In genomic region chr11:65013130-65013691, GRCh38 we compare ENCODE assay signal across 8 cellular contexts. TPM values are rescaled to one million over a fixed set of nuclear protein-coding genes. Genes with fewer than 3 reads are reported as not detected.
DNase-seq lines count a peak whose midpoint lies in the region; ATAC-seq and TF ChIP-seq lines count a peak whose summit lies in the region.

No MANE protein-coding gene starts in this region.

- peaks cover 42% of the 10 kb centered on the region for H3K4me1 ChIP-seq in DOHH2 (ENCODE audit: control insufficient read depth, low read length)
- H3K4me1 ChIP-seq in OCI-LY7 (ENCODE audit: insufficient read depth, low read length, poor library complexity, severe bottlenecking) = peaks cover 26% of the 10 kb centered on the region
- H3K4me1 ChIP-seq in foreskin keratinocyte = peaks cover 3% of the 10 kb centered on the region
- H3K4me1 ChIP-seq in thoracic aorta (ENCODE audit: control insufficient read depth in 1 of 2, low read depth in 2 of 2) = peaks cover 12 to 21% of the 10 kb centered on the region in 2 donors

- peak; percentile 73 for TF ChIP-seq CTCF in DOHH2 (IDR thresholded peaks at IDR 0.05; ENCODE audit: low read depth, low read length, poor library complexity, severe bottlenecking)
- TF ChIP-seq CTCF in OCI-LY7 (conservative IDR thresholded peaks at IDR 0.05; ENCODE audit: low read length) = peak; percentile 79; the same call in 1 of the 2 replicates
- peak; percentile 91 for TF ChIP-seq CTCF in foreskin keratinocyte (conservative IDR thresholded peaks at IDR 0.05)
- TF ChIP-seq CTCF in omental fat pad (IDR thresholded peaks at IDR 0.05) = no peak
- peak; percentile 71 for TF ChIP-seq CTCF in thoracic aorta (IDR thresholded peaks at IDR 0.05)

- H3K9me2 ChIP-seq in DOHH2 (replicated peaks; ENCODE audit: control insufficient read depth, low read length) (no peaks in the 10 kb centered on the region), OCI-LY7 (ENCODE audit: insufficient read depth, low read length) (no peaks in the 10 kb centered on the region)

- H3K36me3 ChIP-seq in DOHH2 (ENCODE audit: control insufficient read depth, low read length) = peaks cover 20% of the 10 kb centered on the region
- H3K36me3 ChIP-seq in OCI-LY7 (ENCODE audit: insufficient read depth, low read length) = peaks cover 17% of the 10 kb centered on the region
- H3K36me3 ChIP-seq in thoracic aorta = no peaks in the 10 kb centered on the region

- POLR2A ChIA-PET in OCI-LY7 (lab: Charles Lee) = interaction anchor here (0.5 to 1.5 kb wide), 6 partner anchors 10 to 122 kb away, joined by 3 to 13 read pairs (median 4); partner anchors contain the start of gene PPP2R5B

- CTCF ChIA-PET in OCI-LY7 (lab: Charles Lee; ENCODE audit: unreplicated experiment) = interaction anchor here (0.6 to 1.2 kb wide), 6 partner anchors 10 to 165 kb away, joined by 3 to 4 read pairs (median 4); partner anchors contain the start of gene CDCA5

- peak overlapping the region; percentile 89 for H3K27ac ChIP-seq in DOHH2 (ENCODE audit: low read depth, low read length)
- H3K27ac ChIP-seq in OCI-LY7 (ENCODE audit: low read depth, low read length, poor library complexity, severe bottlenecking) = peak overlapping the region; percentile 92
- H3K27ac ChIP-seq in foreskin keratinocyte = no peak overlapping the region
- peak overlapping the region; percentile 95 to 100 for H3K27ac ChIP-seq in thoracic aorta

- DNase-seq in OCI-LY7 (ENCODE audit: low spot score) (no peak), activated gamma-delta T cell treated with Interleukin-2 at 50 U/mL for 16 hours (peak; percentile 89), foreskin keratinocyte (peak in 1 of 2 donors; percentile 3), omental fat pad (ENCODE audit: low spot score) (peak; percentile 87), thoracic aorta (ENCODE audit: low spot score) (peak; percentile 81)

- H4K20me1 ChIP-seq in DOHH2 (ENCODE audit: control insufficient read depth, insufficient read depth, low read depth, low read length) = no peaks in the 10 kb centered on the region
- no peaks in the 10 kb centered on the region for H4K20me1 ChIP-seq in OCI-LY7 (ENCODE audit: insufficient read depth, low read length)

- BruUV-seq in OCI-LY7 (replicated peaks; lab: Mats Ljungman, UMichigan) = TSS peak; percentile 86

- no peaks in the 10 kb centered on the region for H3K27me3 ChIP-seq in DOHH2 (ENCODE audit: control insufficient read depth, low read length)
- no peaks in the 10 kb centered on the region for H3K27me3 ChIP-seq in foreskin keratinocyte
- H3K27me3 ChIP-seq in thoracic aorta (replicated peaks; ENCODE audit: insufficient read depth) = no peaks in the 10 kb centered on the region

- intact Hi-C loops in OCI-LY7 (cut with micrococcal nuclease; ENCODE audit: unreplicated experiment) = loop anchor here (1.0 to 10.0 kb wide), 7 partner anchors 39 to 252 kb away; partner anchors contain the start of genes CAPN1, CDCA5, POLA2 and PPP2R5B

- H3K4me2 ChIP-seq in DOHH2 (ENCODE audit: low read length) = peak overlapping the region; percentile 81
- peak overlapping the region; percentile 73 for H3K4me2 ChIP-seq in OCI-LY7 (ENCODE audit: low read length)

- H3K79me2 ChIP-seq in DOHH2 (ENCODE audit: control insufficient read depth, low read length) = peaks cover 34% of the 10 kb centered on the region
- peaks cover 26% of the 10 kb centered on the region for H3K79me2 ChIP-seq in OCI-LY7 (ENCODE audit: insufficient read depth, low read depth, low read length)

- H2AFZ ChIP-seq in OCI-LY7 (ENCODE audit: low read length) = peak overlapping the region; percentile 85; the same call in 1 of the 2 replicates

- H3K9me3 ChIP-seq in DOHH2 (ENCODE audit: control insufficient read depth, insufficient read depth, low read length) (no peaks in the 10 kb centered on the region), OCI-LY7 (ENCODE audit: low read length) (no peaks in the 10 kb centered on the region), thoracic aorta (no peaks in the 10 kb centered on the region)

- H3K4me3 ChIP-seq in DOHH2 (ENCODE audit: low read length) (peak overlapping the region; percentile 83), OCI-LY7 (ENCODE audit: low read depth, low read length, poor library complexity, severe bottlenecking) (peak overlapping the region; percentile 83), thoracic aorta (peak overlapping the region; percentile 81)

- H3F3A ChIP-seq in DOHH2 (ENCODE audit: control insufficient read depth, insufficient read depth) = peaks cover 6% of the 10 kb centered on the region; the same call in 1 of the 2 replicates

- ATAC-seq in HG02678 (IDR thresholded peaks at IDR 0.05; ENCODE audit: unreplicated experiment) = peak; percentile 70
- no peak for ATAC-seq in foreskin keratinocyte
- peak; percentile 91 for ATAC-seq in omental fat pad (ENCODE audit: low FRiP score)
- ATAC-seq in thoracic aorta (ENCODE audit: insufficient number of reproducible peaks, low FRiP score, low read depth) = no peak
- no peak for ATAC-seq in GM18868 (IDR thresholded peaks at IDR 0.05; ENCODE audit: unreplicated experiment)

RNA-seq across cellular contexts. Expression of gene ARL2, which starts 0.7 kb away (rescaled TPM):
- 113 and 130 TPM in 2 replicates for total RNA-seq in OCI-LY7 (2014; rRNA removed; shearing (Covaris generic))
- total RNA-seq in OCI-LY7 (2022) (95.9 and 102 TPM in 2 replicates), foreskin keratinocyte (93.3 and 102 TPM in 2 replicates), omental fat pad (100 to 1,000 TPM in 3 of 4 donors, 10 to 100 TPM in 1; 95.1 to 199 (median 160) TPM), thoracic aorta (100 to 1,000 TPM in 1 of 2 donors, 10 to 100 TPM in 1; 85.5 to 197 TPM)
- polyA plus RNA-seq in foreskin keratinocyte = 161 and 169 TPM in 2 replicates

RNA-seq across cellular contexts. Expression of gene SNX15, which starts 14.0 kb away (rescaled TPM):
- 25.9 and 31.6 TPM in 2 replicates for total RNA-seq in OCI-LY7 (2014; rRNA removed; shearing (Covaris generic))
- total RNA-seq in OCI-LY7 (2022) (28.3 and 33.6 TPM in 2 replicates), foreskin keratinocyte (16.2 and 16.8 TPM in 2 replicates), omental fat pad (10 to 100 TPM; 14.7 to 28.5 (median 20.0) TPM), thoracic aorta (10 to 100 TPM; 20.7 to 22.7 TPM)
- polyA plus RNA-seq in foreskin keratinocyte = 18.5 and 18.9 TPM in 2 replicates

RNA-seq across cellular contexts. Expression of gene BATF2, which starts 16.4 kb away (rescaled TPM):
- 0.33 and 0.79 TPM in 2 replicates for total RNA-seq in OCI-LY7 (2014; rRNA removed; shearing (Covaris generic))
- 0.61 and 0.70 TPM in 2 replicates for total RNA-seq in OCI-LY7 (2022)
- 0.14 and 0.28 TPM in 2 replicates for total RNA-seq in foreskin keratinocyte
- 0.35 and 0.36 TPM in 2 replicates for polyA plus RNA-seq in foreskin keratinocyte
- 1 to 10 TPM in 2 of 4 donors, under 1 TPM in 2; 0.46 to 6.0 (median 1.2) TPM for total RNA-seq in omental fat pad
- 1 to 10 TPM in 1 of 2 donors, under 1 TPM in 1; 0.92 to 2.6 TPM for total RNA-seq in thoracic aorta

RNA-seq across cellular contexts. Expression of gene SAC3D1, which starts 27.8 kb away (rescaled TPM):
- total RNA-seq in OCI-LY7 (2014; rRNA removed; shearing (Covaris generic)) = 23.3 and 28.2 TPM in 2 replicates
- total RNA-seq in OCI-LY7 (2022) (32.5 and 32.7 TPM in 2 replicates), foreskin keratinocyte (14.6 and 19.0 TPM in 2 replicates), omental fat pad (10 to 100 TPM in 2 of 4 donors, 1 to 10 TPM in 2; 4.8 to 11.8 (median 10.1) TPM), thoracic aorta (10 to 100 TPM in 1 of 2 donors, 1 to 10 TPM in 1; 4.7 to 18.0 TPM)
- polyA plus RNA-seq in foreskin keratinocyte = 27.6 and 30.3 TPM in 2 replicates

RNA-seq across cellular contexts. Expression of gene MAJIN, which starts 41.3 kb away (rescaled TPM):
- not detected in 2 replicates for total RNA-seq in OCI-LY7 (2014; rRNA removed; shearing (Covaris generic))
- total RNA-seq in OCI-LY7 (2022) (not detected in 2 replicates), foreskin keratinocyte (0.04 TPM in 1 of 2 replicates, not detected in the other), omental fat pad (not detected), thoracic aorta (not detected)
- not detected in 2 replicates for polyA plus RNA-seq in foreskin keratinocyte

Comparison
In these comparisons a context has a peak if more than half of its experiments do, and no peak if none do; other contexts are left out.
1. CTCF ChIP-seq: peak in DOHH2 (single experiment), OCI-LY7 (single experiment), foreskin keratinocyte (single experiment) and thoracic aorta (single experiment); none in omental fat pad (0 of 3).
2. ATAC-seq: peak in HG02678 (single experiment) and omental fat pad (single experiment); none in foreskin keratinocyte (single experiment), thoracic aorta (single experiment) and GM18868 (single experiment).
3. Peak in every context shown above with its lines, with median percentiles within 50 percentile points of each other: H3K4me3 ChIP-seq.